ENCODE assay signal across 1 cellular context in genomic region chr9:96853711-96854072, GRCh38.
TF ChIP-seq lines count a peak whose summit lies in the region.

No MANE protein-coding gene starts in this region.

TF ChIP-seq in HepG2, 621 proteins besides CTCF, POLR2A, EP300 and RAD21 (continued from another document):
- TF ChIP-seq ZNF275 (CRISPR knock-in tag; IDR thresholded peaks at IDR 0.05; ENCODE audit: borderline replicate concordance) (no peak), ZNF782 (CRISPR knock-in tag; IDR thresholded peaks at IDR 0.05; ENCODE audit: borderline replicate concordance) (no peak), ZFYVE20 (CRISPR knock-in tag; IDR thresholded peaks at IDR 0.05; ENCODE audit: borderline replicate concordance, low read depth) (no peak), ZNF343 (CRISPR knock-in tag; IDR thresholded peaks at IDR 0.05) (no peak), TSC22D2 (CRISPR knock-in tag; IDR thresholded peaks at IDR 0.05; ENCODE audit: borderline replicate concordance) (no peak), ZHX2 (IDR thresholded peaks at IDR 0.05; ENCODE audit: low read depth) (no peak), ZHX2 (CRISPR knock-in tag; IDR thresholded peaks at IDR 0.05; ENCODE audit: borderline replicate concordance) (0 out of 2 replicates have a peak, but pooled peaks have one; percentile 9), SALL1 (CRISPR knock-in tag; IDR thresholded peaks at IDR 0.05) (no peak), ZNF44 (CRISPR knock-in tag; IDR thresholded peaks at IDR 0.05) (no peak), HMGXB3 (CRISPR knock-in tag; IDR thresholded peaks at IDR 0.05; ENCODE audit: borderline replicate concordance) (no peak), TBL1XR1 (IDR thresholded peaks at IDR 0.05; ENCODE audit: borderline replicate concordance, low read length, partially characterized antibody) (no peak), HOXA7 (CRISPR knock-in tag; IDR thresholded peaks at IDR 0.05) (no peak), MYPOP (CRISPR knock-in tag; IDR thresholded peaks at IDR 0.05) (0 out of 2 replicates have a peak, but pooled peaks have one; percentile 1), ELF1 (CRISPR knock-in tag; IDR thresholded peaks at IDR 0.05) (no peak), ZZZ3 (CRISPR knock-in tag; IDR thresholded peaks at IDR 0.05; ENCODE audit: borderline replicate concordance) (no peak), BHLHE40 (IDR thresholded peaks at IDR 0.05; ENCODE audit: low read length) (no peak), ZNF251 (CRISPR knock-in tag; IDR thresholded peaks at IDR 0.05) (no peak), ZC3H13 (CRISPR knock-in tag; IDR thresholded peaks at IDR 0.05) (no peak), IRX3 (CRISPR knock-in tag; IDR thresholded peaks at IDR 0.05; ENCODE audit: borderline replicate concordance, low read depth) (0 out of 2 replicates have a peak, but pooled peaks have one; percentile 24), MED13 (CRISPR knock-in tag; IDR thresholded peaks at IDR 0.05) (peak; percentile 3; the same call in 1 of the 2 replicates), RXRA (CRISPR knock-in tag; IDR thresholded peaks at IDR 0.05) (no peak), ZMYM3 (CRISPR knock-in tag; IDR thresholded peaks at IDR 0.05) (no peak), PHF20 (CRISPR knock-in tag; IDR thresholded peaks at IDR 0.05) (no peak), ZSCAN20 (CRISPR knock-in tag; IDR thresholded peaks at IDR 0.05; ENCODE audit: borderline replicate concordance) (no peak)
